Comparison of ENCODE assay signal across 10 cellular contexts in the genomic region with DNA sequence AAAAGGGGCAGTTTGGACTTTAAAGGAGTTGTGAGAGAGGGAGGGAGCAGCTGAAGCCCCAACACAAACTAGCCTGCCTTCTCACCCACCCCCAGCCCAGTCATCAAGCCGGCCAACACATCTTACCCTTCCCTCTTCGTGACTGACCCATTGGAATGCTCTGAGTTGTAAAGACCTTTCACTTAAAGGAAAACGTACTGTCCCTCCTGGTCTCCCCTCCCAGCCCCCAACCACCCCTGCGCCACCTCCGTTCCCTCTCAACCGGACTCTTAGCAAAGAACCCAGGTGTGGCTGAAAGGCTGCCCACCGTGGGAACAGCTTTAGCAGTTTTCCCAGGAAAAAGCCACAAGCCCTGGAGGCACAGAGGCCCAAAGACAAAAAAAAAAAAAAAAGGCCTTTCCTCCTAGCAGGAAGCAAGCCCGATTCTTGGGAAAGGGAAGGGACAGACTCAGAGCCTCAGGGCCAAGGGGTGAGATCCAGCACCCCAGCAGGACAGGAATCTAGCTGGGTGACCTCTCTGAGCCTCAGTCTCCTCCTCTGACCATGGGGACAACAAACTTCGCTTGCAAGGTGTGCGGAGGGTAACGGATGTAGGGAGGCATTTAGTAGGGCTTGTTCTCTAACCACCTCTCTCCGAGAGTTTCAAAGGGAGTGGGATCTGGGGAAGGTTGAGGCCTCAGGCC. TPM values are rescaled to one million over a fixed set of nuclear protein-coding genes. Genes with fewer than 3 reads are reported as not detected.
DNase-seq lines count a peak whose midpoint lies in the region; ATAC-seq lines count a peak whose summit lies in the region.
"Had no signal": no experiment of that assay in that cellular context is flagged by ENCODE, and none has a peak within 500 bp of the region (broad histone marks: within the 10 kb centered on the region; RNA-seq: fewer than 3 reads in every experiment).

No MANE protein-coding gene starts in this region.

- peak overlapping the region; percentile 94 for H3K4me2 ChIP-seq in skeletal muscle satellite cell (ENCODE audit: low read length)

- no peak overlapping the region for H3K27ac ChIP-seq in iPS-18a (ENCODE audit: low read length)

- peaks cover 63% of the 10 kb centered on the region for H3K27me3 Mint-ChIP-seq in activated naive CD8-positive, alpha-beta T cell treated with anti-CD3 and anti-CD28 coated beads, Interleukin-2, amount 10 ng/mL, durations not matched to agents 7 days and 5 days

- no peaks in the 10 kb centered on the region for H3K36me3 Mint-ChIP-seq in activated naive CD8-positive, alpha-beta T cell treated with anti-CD3 and anti-CD28 coated beads, Interleukin-2, amount 10 ng/mL, durations not matched to agents 7 days and 5 days

- POLR2A ChIA-PET in activated naive CD8-positive, alpha-beta T cell treated with anti-CD3 and anti-CD28 coated beads, Interleukin-2, amount 10 ng/mL, durations not matched to agents 7 days and 5 days (lab: Charles Lee) = no interaction called here

- H3K9me3 Mint-ChIP-seq in activated naive CD8-positive, alpha-beta T cell treated with anti-CD3 and anti-CD28 coated beads, Interleukin-2, amount 10 ng/mL, durations not matched to agents 7 days and 5 days = no peaks in the 10 kb centered on the region

- H3K27me3 ChIP-seq in H7 (ENCODE audit: control insufficient read depth, insufficient read depth, low read length) = peaks cover 4% of the 10 kb centered on the region; the same call in 1 of the 2 replicates
- peaks cover 26% of the 10 kb centered on the region for H3K27me3 ChIP-seq in iPS-18a (ENCODE audit: control insufficient read depth, insufficient read depth, low read length)
- peaks cover 54% of the 10 kb centered on the region for H3K27me3 ChIP-seq in skeletal muscle satellite cell (ENCODE audit: control insufficient read depth, insufficient read depth, low read length)

- H3K4me3 ChIP-seq in H7 (ENCODE audit: insufficient read depth, low read depth, low read length) (peak overlapping the region; percentile 74), iPS-18a (ENCODE audit: low read length) (peak overlapping the region; percentile 67), skeletal muscle satellite cell (ENCODE audit: low read length) (peak overlapping the region; percentile 73)

- H3K9ac ChIP-seq in iPS-18a (ENCODE audit: low read length) = peak overlapping the region; percentile 73
- peak overlapping the region; percentile 72 for H3K9ac ChIP-seq in skeletal muscle satellite cell (ENCODE audit: low read depth, low read length)

- H3K4me1 ChIP-seq in iPS-18a (ENCODE audit: control insufficient read depth, low read depth, low read length) = peaks cover 14% of the 10 kb centered on the region
- peaks cover 4% of the 10 kb centered on the region for H3K4me1 ChIP-seq in skeletal muscle satellite cell (ENCODE audit: control insufficient read depth, insufficient read depth, low read length)

- H3K36me3 ChIP-seq in H7 (replicated peaks; ENCODE audit: control insufficient read depth, insufficient read depth, low read length) = no peaks in the 10 kb centered on the region
- H3K36me3 ChIP-seq in iPS-18a (ENCODE audit: control insufficient read depth, low read depth, low read length) = no peaks in the 10 kb centered on the region
- H3K36me3 ChIP-seq in skeletal muscle satellite cell (ENCODE audit: insufficient read depth, low read length) = no peaks in the 10 kb centered on the region

- H3K4me3 Mint-ChIP-seq in activated naive CD8-positive, alpha-beta T cell treated with anti-CD3 and anti-CD28 coated beads, Interleukin-2, amount 10 ng/mL, durations not matched to agents 7 days and 5 days = peak overlapping the region; percentile 76

- peaks cover 4% of the 10 kb centered on the region for H3K4me1 Mint-ChIP-seq in activated naive CD8-positive, alpha-beta T cell treated with anti-CD3 and anti-CD28 coated beads, Interleukin-2, amount 10 ng/mL, durations not matched to agents 7 days and 5 days

- DNase-seq in H7 = peak; percentile 70
- DNase-seq in activated naive CD8-positive, alpha-beta T cell treated with anti-CD3 and anti-CD28 coated beads, Interleukin-2, amount 10 ng/mL, durations not matched to agents 7 days and 5 days = no peak
- DNase-seq: NCI-H1105 treated with DMSO at 0.1 percent for 48 hours had no signal

- H3K27ac Mint-ChIP-seq in activated naive CD8-positive, alpha-beta T cell treated with anti-CD3 and anti-CD28 coated beads, Interleukin-2, amount 10 ng/mL, durations not matched to agents 7 days and 5 days = no peak overlapping the region

- no peak for ATAC-seq in activated naive CD8-positive, alpha-beta T cell treated with anti-CD3 and anti-CD28 coated beads, Interleukin-2, amount 10 ng/mL, durations not matched to agents 7 days and 5 days (ENCODE audit: low read depth)
- ATAC-seq in HG03520 (IDR thresholded peaks at IDR 0.05; ENCODE audit: unreplicated experiment) (no peak), GM19035 (IDR thresholded peaks at IDR 0.05; ENCODE audit: unreplicated experiment) (no peak), HG03108 (IDR thresholded peaks at IDR 0.05; ENCODE audit: unreplicated experiment) (no peak), HG02571 (IDR thresholded peaks at IDR 0.05; ENCODE audit: unreplicated experiment) (no peak)

- H3K9me3 ChIP-seq in iPS-18a (ENCODE audit: control insufficient read depth, low read depth, low read length) = no peaks in the 10 kb centered on the region
- no peaks in the 10 kb centered on the region for H3K9me3 ChIP-seq in skeletal muscle satellite cell (replicated peaks; ENCODE audit: low read length)

RNA-seq across cellular contexts. Expression of a gene that starts 2.4 kb away (rescaled TPM):
- 5.2 and 5.6 TPM in 2 replicates for total RNA-seq in H7 (2014; rRNA removed; shearing (Covaris generic))
- not detected for total RNA-seq in activated naive CD8-positive, alpha-beta T cell treated with anti-CD3 and anti-CD28 coated beads, Interleukin-2, amount 10 ng/mL, durations not matched to agents 7 days and 5 days
- 0.87 and 1.3 TPM in 2 replicates for total RNA-seq in skeletal muscle satellite cell (2012; rRNA removed)
- total RNA-seq: T-helper 1 cell treated with Interleukin-12 subunit alpha and Interleukin-12 subunit beta and Interleukin-4 antibody, amounts not matched to agents 30 ng/mL and 1 ng/mL, for 36 hours had no signal
